In the genomic region with DNA sequence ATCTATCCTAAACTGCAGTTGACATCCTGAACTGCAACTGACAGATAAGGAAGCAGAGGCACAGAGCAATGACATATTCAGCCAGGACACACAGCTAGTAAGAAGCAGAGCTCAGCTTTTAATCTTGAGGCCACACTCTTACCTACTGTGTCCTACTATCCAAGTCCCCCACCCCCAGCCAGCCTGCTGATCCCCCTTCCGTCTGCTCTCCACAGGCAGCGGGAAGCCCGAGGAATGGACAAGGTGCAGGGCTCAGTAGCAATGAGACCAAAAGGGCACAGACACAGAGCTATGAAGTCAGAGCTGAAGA, we compare ENCODE assay signal across 1 cellular context.
TF ChIP-seq lines count a peak whose summit lies in the region.

No MANE protein-coding gene starts in this region.

TF ChIP-seq in K562, 482 proteins besides CTCF, POLR2A, EP300 and RAD21 (continued from another document and continues in another):
- TF ChIP-seq, protein P1, sequence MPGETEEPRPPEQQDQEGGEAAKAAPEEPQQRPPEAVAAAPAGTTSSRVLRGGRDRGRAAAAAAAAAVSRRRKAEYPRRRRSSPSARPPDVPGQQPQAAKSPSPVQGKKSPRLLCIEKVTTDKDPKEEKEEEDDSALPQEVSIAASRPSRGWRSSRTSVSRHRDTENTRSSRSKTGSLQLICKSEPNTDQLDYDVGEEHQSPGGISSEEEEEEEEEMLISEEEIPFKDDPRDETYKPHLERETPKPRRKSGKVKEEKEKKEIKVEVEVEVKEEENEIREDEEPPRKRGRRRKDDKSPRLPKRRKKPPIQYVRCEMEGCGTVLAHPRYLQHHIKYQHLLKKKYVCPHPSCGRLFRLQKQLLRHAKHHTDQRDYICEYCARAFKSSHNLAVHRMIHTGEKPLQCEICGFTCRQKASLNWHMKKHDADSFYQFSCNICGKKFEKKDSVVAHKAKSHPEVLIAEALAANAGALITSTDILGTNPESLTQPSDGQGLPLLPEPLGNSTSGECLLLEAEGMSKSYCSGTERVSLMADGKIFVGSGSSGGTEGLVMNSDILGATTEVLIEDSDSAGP (CRISPR knock-in tag; IDR thresholded peaks at IDR 0.05), result no peak
- TF ChIP-seq SMAD2 (IDR thresholded peaks at IDR 0.05; ENCODE audit: low read depth, low read length) (no peak), ZNF146 (CRISPR knock-in tag; IDR thresholded peaks at IDR 0.05; ENCODE audit: unreplicated experiment) (no peak), GABPB1 (CRISPR knock-in tag; IDR thresholded peaks at IDR 0.05) (no peak), PHB (CRISPR knock-in tag; IDR thresholded peaks at IDR 0.05) (no peak), TAL1 (IDR thresholded peaks at IDR 0.05) (peak; percentile 79), BRD4 (IDR thresholded peaks at IDR 0.05) (no peak), TRIM24 (IDR thresholded peaks at IDR 0.05) (0 out of 4 replicates have a peak, but pooled peaks of 1 of the 2 experiments have one; percentile 14), MYNN (IDR thresholded peaks at IDR 0.05) (no peak), MYNN (CRISPR knock-in tag; IDR thresholded peaks at IDR 0.05) (no peak), RCOR1 (IDR thresholded peaks at IDR 0.05; ENCODE audit: borderline replicate concordance in 1 of 2, low read depth in 2 of 2, low read length in 2 of 2) (no peak; a peak in 1 of 4 replicates), HDAC3 (IDR thresholded peaks at IDR 0.05; ENCODE audit: borderline replicate concordance, partially characterized antibody) (no peak), STAT5B (CRISPR knock-in tag; IDR thresholded peaks at IDR 0.05) (no peak), BRF1 (IDR thresholded peaks at IDR 0.05; ENCODE audit: borderline replicate concordance, extremely low read depth, insufficient read length) (no peak), STAG1 (CRISPR knock-in tag; IDR thresholded peaks at IDR 0.05; ENCODE audit: borderline replicate concordance) (no peak), TEAD4 (IDR thresholded peaks at IDR 0.05; ENCODE audit: low read length) (peak; percentile 64; the same call in 1 of the 2 replicates), TEAD4 (CRISPR knock-in tag; IDR thresholded peaks at IDR 0.05; ENCODE audit: borderline replicate concordance) (no peak), SRSF1 (IDR thresholded peaks at IDR 0.05; ENCODE audit: low read depth, low read length) (no peak), ZNF384 (IDR thresholded peaks at IDR 0.05; ENCODE audit: low read depth, low read length) (no peak), SAFB (IDR thresholded peaks at IDR 0.05; ENCODE audit: borderline replicate concordance, low read depth, low read length) (no peak), TFAP4 (CRISPR knock-in tag; IDR thresholded peaks at IDR 0.05; ENCODE audit: borderline replicate concordance) (no peak), ZNF407 (IDR thresholded peaks at IDR 0.05; ENCODE audit: low read depth) (no peak), ZBTB26 (CRISPR knock-in tag; IDR thresholded peaks at IDR 0.05) (no peak), ZBTB1 (CRISPR knock-in tag; IDR thresholded peaks at IDR 0.05; ENCODE audit: borderline replicate concordance, low read depth) (no peak), ZNF57 (CRISPR knock-in tag; IDR thresholded peaks at IDR 0.05) (no peak), ZNF41 (CRISPR knock-in tag; conservative IDR thresholded peaks at IDR 0.05) (no peak), KHSRP (IDR thresholded peaks at IDR 0.05) (no peak), SMARCE1 (IDR thresholded peaks at IDR 0.05) (no peak; the same call in 1 of the 2 replicates), EGR1 (conservative IDR thresholded peaks at IDR 0.05) (no peak), NFIC (IDR thresholded peaks at IDR 0.05) (peak; percentile 58), RHOXF2B (CRISPR knock-in tag; conservative IDR thresholded peaks at IDR 0.05) (no peak), MTA3 (IDR thresholded peaks at IDR 0.05; ENCODE audit: borderline replicate concordance) (no peak), HDAC2 (IDR thresholded peaks at IDR 0.05) (no peak), SMC3 (conservative IDR thresholded peaks at IDR 0.05; ENCODE audit: insufficient read depth, low read depth, low read length) (no peak), SMARCC2 (IDR thresholded peaks at IDR 0.05; ENCODE audit: low read depth) (no peak), ARID1B (IDR thresholded peaks at IDR 0.05) (peak; percentile 82), HSF4 (CRISPR knock-in tag; IDR thresholded peaks at IDR 0.05; ENCODE audit: borderline replicate concordance) (no peak), KDM1A (IDR thresholded peaks at IDR 0.05) (peak; percentile 4 to 70; a peak in 2 of 4 replicates), ZNF224 (CRISPR knock-in tag; IDR thresholded peaks at IDR 0.05) (no peak), DLX4 (CRISPR knock-in tag; IDR thresholded peaks at IDR 0.05) (no peak), PPARD (CRISPR knock-in tag; IDR thresholded peaks at IDR 0.05) (no peak), ZNF282 (CRISPR knock-in tag; IDR thresholded peaks at IDR 0.05) (no peak), MTA2 (IDR thresholded peaks at IDR 0.05; ENCODE audit: low read depth) (no peak), DPF2 (IDR thresholded peaks at IDR 0.05) (peak; percentile 71), NCOR1 (IDR thresholded peaks at IDR 0.05) (peak; percentile 81), TAF7 (tag; IDR thresholded peaks at IDR 0.05) (no peak), EZH2 (IDR thresholded peaks at IDR 0.05; ENCODE audit: borderline replicate concordance, low read depth, low read length) (no peak), NR2C2 (CRISPR knock-in tag; IDR thresholded peaks at IDR 0.05) (no peak), NR2C2 (tag; IDR thresholded peaks at IDR 0.05) (no peak), MTF1 (CRISPR knock-in tag; IDR thresholded peaks at IDR 0.05; ENCODE audit: borderline replicate concordance) (no peak), HMG20B (CRISPR knock-in tag; IDR thresholded peaks at IDR 0.05) (no peak), ZNF165 (CRISPR knock-in tag; IDR thresholded peaks at IDR 0.05; ENCODE audit: borderline replicate concordance) (no peak), NFRKB (IDR thresholded peaks at IDR 0.05; ENCODE audit: low read depth) (no peak), BCL6 (CRISPR knock-in tag; IDR thresholded peaks at IDR 0.05) (no peak), ASH1L (IDR thresholded peaks at IDR 0.05; ENCODE audit: borderline replicate concordance, low read depth, partially characterized antibody) (no peak)
- TF ChIP-seq, protein P2, sequence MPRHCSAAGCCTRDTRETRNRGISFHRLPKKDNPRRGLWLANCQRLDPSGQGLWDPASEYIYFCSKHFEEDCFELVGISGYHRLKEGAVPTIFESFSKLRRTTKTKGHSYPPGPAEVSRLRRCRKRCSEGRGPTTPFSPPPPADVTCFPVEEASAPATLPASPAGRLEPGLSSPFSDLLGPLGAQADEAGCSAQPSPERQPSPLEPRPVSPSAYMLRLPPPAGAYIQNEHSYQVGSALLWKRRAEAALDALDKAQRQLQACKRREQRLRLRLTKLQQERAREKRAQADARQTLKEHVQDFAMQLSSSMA (CRISPR knock-in tag; IDR thresholded peaks at IDR 0.05), result no peak
- TF ChIP-seq, protein P3, sequence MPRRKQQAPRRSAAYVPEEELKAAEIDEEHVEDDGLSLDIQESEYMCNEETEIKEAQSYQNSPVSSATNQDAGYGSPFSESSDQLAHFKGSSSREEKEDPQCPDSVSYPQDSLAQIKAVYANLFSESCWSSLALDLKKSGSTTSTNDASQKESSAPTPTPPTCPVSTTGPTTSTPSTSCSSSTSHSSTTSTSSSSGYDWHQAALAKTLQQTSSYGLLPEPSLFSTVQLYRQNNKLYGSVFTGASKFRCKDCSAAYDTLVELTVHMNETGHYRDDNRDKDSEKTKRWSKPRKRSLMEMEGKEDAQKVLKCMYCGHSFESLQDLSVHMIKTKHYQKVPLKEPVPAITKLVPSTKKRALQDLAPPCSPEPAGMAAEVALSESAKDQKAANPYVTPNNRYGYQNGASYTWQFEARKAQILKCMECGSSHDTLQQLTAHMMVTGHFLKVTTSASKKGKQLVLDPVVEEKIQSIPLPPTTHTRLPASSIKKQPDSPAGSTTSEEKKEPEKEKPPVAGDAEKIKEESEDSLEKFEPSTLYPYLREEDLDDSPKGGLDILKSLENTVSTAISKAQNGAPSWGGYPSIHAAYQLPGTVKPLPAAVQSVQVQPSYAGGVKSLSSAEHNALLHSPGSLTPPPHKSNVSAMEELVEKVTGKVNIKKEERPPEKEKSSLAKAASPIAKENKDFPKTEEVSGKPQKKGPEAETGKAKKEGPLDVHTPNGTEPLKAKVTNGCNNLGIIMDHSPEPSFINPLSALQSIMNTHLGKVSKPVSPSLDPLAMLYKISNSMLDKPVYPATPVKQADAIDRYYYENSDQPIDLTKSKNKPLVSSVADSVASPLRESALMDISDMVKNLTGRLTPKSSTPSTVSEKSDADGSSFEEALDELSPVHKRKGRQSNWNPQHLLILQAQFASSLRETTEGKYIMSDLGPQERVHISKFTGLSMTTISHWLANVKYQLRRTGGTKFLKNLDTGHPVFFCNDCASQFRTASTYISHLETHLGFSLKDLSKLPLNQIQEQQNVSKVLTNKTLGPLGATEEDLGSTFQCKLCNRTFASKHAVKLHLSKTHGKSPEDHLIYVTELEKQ (CRISPR knock-in tag; IDR thresholded peaks at IDR 0.05), result no peak
- TF ChIP-seq, protein P4, sequence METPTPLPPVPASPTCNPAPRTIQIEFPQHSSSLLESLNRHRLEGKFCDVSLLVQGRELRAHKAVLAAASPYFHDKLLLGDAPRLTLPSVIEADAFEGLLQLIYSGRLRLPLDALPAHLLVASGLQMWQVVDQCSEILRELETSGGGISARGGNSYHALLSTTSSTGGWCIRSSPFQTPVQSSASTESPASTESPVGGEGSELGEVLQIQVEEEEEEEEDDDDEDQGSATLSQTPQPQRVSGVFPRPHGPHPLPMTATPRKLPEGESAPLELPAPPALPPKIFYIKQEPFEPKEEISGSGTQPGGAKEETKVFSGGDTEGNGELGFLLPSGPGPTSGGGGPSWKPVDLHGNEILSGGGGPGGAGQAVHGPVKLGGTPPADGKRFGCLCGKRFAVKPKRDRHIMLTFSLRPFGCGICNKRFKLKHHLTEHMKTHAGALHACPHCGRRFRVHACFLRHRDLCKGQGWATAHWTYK (CRISPR knock-in tag; IDR thresholded peaks at IDR 0.05), result no peak
